Comparison of ENCODE assay signal across 9 cellular contexts in genomic region chr11:45252134-45252856, GRCh38. TPM values are rescaled to one million over a fixed set of nuclear protein-coding genes. Genes with fewer than 3 reads are reported as not detected.
DNase-seq lines count a peak whose midpoint lies in the region; ATAC-seq and TF ChIP-seq lines count a peak whose summit lies in the region.
"Had no signal": no experiment of that assay in that cellular context is flagged by ENCODE, and none has a peak within 500 bp of the region (broad histone marks: within the 10 kb centered on the region; RNA-seq: fewer than 3 reads in every experiment).

No MANE protein-coding gene starts in this region.

- peak; percentile 86 for TF ChIP-seq CTCF in LNCAP (IDR thresholded peaks at IDR 0.05)

- ATAC-seq in left ventricle myocardium superior = peak; percentile 97
- no peak for ATAC-seq in HG03469 (IDR thresholded peaks at IDR 0.05; ENCODE audit: unreplicated experiment)

- peak; percentile 51 for DNase-seq in activated CD4-positive, CD25-positive, alpha-beta regulatory T cell treated with anti-CD3 and anti-CD28 coated beads, Interleukin-2, amount 50 U/mL, for 72 hours
- no peak for DNase-seq in activated CD4-positive, CD25-positive, alpha-beta regulatory T cell (lab: John Stamatoyannopoulos, UW)
- peak; percentile 71 for DNase-seq in activated CD8-positive, alpha-beta memory T cell treated with anti-CD3 and anti-CD28 coated beads, Interleukin-2, amount 50 U/mL, for 48 hours
- DNase-seq in left ventricle myocardium superior (peak; percentile 79), pons (ENCODE audit: low spot score) (no peak)
- DNase-seq in stimulated activated CD4-positive, alpha-beta T cell treated with anti-CD3 and anti-CD28 coated beads, Interleukin-4, amount 100 ng/mL, for 1 hour = peak; percentile 28

- intact Hi-C loops in left ventricle myocardium superior (cut with micrococcal nuclease) = no loop called here

RNA-seq across cellular contexts. Expression of gene SYT13, which starts 33.8 kb away (rescaled TPM):
- total RNA-seq in left ventricle myocardium superior = 6.9 TPM
- total RNA-seq: activated naive CD4-positive, alpha-beta T cell treated with anti-CD3 and anti-CD28 coated beads, Interleukin-2, amount 50 U/mL, for 72 hours had no signal

Comparison
In these comparisons a context has a peak if more than half of its experiments do, and no peak if none do; other contexts are left out.
1. DNase-seq: peak in activated CD4-positive, CD25-positive, alpha-beta regulatory T cell treated with anti-CD3 and anti-CD28 coated beads, Interleukin-2, amount 50 U/mL, for 72 hours (single experiment), activated CD8-positive, alpha-beta memory T cell treated with anti-CD3 and anti-CD28 coated beads, Interleukin-2, amount 50 U/mL, for 48 hours (single experiment), left ventricle myocardium superior (single experiment) and stimulated activated CD4-positive, alpha-beta T cell treated with anti-CD3 and anti-CD28 coated beads, Interleukin-4, amount 100 ng/mL, for 1 hour (single experiment); none in activated CD4-positive, CD25-positive, alpha-beta regulatory T cell (0 of 4) and pons (single experiment).